Comparison of ENCODE assay signal across 18 cellular contexts in genomic region chr11:2664886-2665746, GRCh38.
"Had no signal": no experiment of that assay in that cellular context is flagged by ENCODE, and none has a peak within 500 bp of the region (broad histone marks: within the 10 kb centered on the region; RNA-seq: fewer than 3 reads in every experiment).

No MANE protein-coding gene starts in this region.

- H3K9ac ChIP-seq: neural progenitor cell, parathyroid adenoma had no signal

- H3K36me3 ChIP-seq: ascending aorta, gastrocnemius medialis, neural progenitor cell had no signal

- DNase-seq: activated B cell treated with CpG ODN at 0.5 μM for 24 hours; activated CD4-positive, alpha-beta T cell treated with anti-CD3 and anti-CD28 coated beads, Interleukin-2, amount 50 U/mL, for 1 hour; activated gamma-delta T cell treated with Interleukin-2 at 50 U/mL for 16 hours; activated naive CD8-positive, alpha-beta T cell treated with anti-CD3 and anti-CD28 coated beads, Interleukin-2, amount 10 ng/mL, durations not matched to agents 7 days and 5 days; activated T-cell treated with anti-CD3 and anti-CD28 coated beads, Interleukin-2, amount 50 U/mL, for 72 hours; gastrocnemius medialis; heart right ventricle; left ventricle myocardium superior; mesendoderm; right cardiac atrium; spleen; stimulated activated CD4-positive, alpha-beta T cell treated with anti-CD3 and anti-CD28 coated beads, Interleukin-1b, Interleukin-23, amount 100 ng/mL, for 48 hours; stimulated activated naive CD4-positive, alpha-beta T cell; T-helper 17 cell; upper lobe of left lung had no signal

- H3K9me3 ChIP-seq: gastrocnemius medialis had no signal

- ATAC-seq: activated T-cell treated with anti-CD3 and anti-CD28 coated beads, Interleukin-2, amount 50 U/mL, for 72 hours; gastrocnemius medialis; right cardiac atrium; T-helper 17 cell had no signal

- H3K27ac ChIP-seq: ascending aorta, gastrocnemius medialis, neural progenitor cell, parathyroid adenoma, spleen, upper lobe of left lung had no signal

- H3K4me1 ChIP-seq: ascending aorta, gastrocnemius medialis, heart right ventricle, neural progenitor cell, parathyroid adenoma, spleen, upper lobe of left lung had no signal

- H3K4me3 ChIP-seq: ascending aorta, gastrocnemius medialis, heart right ventricle, neural progenitor cell, spleen, upper lobe of left lung had no signal

- H3K27me3 ChIP-seq: ascending aorta, gastrocnemius medialis, heart right ventricle, neural progenitor cell, spleen, upper lobe of left lung had no signal
